11 cellular contexts compared by ENCODE assay signal in genomic region chr6:137227872-137228302, GRCh38.
DNase-seq lines count a peak whose midpoint lies in the region; ATAC-seq and TF ChIP-seq lines count a peak whose summit lies in the region.
"Had no signal": no experiment of that assay in that cellular context is flagged by ENCODE, and none has a peak within 500 bp of the region (broad histone marks: within the 10 kb centered on the region; RNA-seq: fewer than 3 reads in every experiment).

No MANE protein-coding gene starts in this region.

- no peaks in the 10 kb centered on the region for H3K9me3 Mint-ChIP-seq in memory B cell
- H3K9me3 Mint-ChIP-seq: activated naive CD8-positive, alpha-beta T cell treated with anti-CD3 and anti-CD28 coated beads, Interleukin-2, amount 10 ng/mL, durations not matched to agents 7 days and 5 days; CD4-positive, alpha-beta T cell had no signal

- peak overlapping the region; percentile 38 for H3K27ac Mint-ChIP-seq in memory B cell
- H3K27ac Mint-ChIP-seq: activated naive CD8-positive, alpha-beta T cell treated with anti-CD3 and anti-CD28 coated beads, Interleukin-2, amount 10 ng/mL, durations not matched to agents 7 days and 5 days; CD4-positive, alpha-beta T cell had no signal

- no peaks in the 10 kb centered on the region for H3K36me3 Mint-ChIP-seq in memory B cell

- ATAC-seq in GM18499 (IDR thresholded peaks at IDR 0.05; ENCODE audit: insufficient read depth, unreplicated experiment) (peak; percentile 53), GM21381 (IDR thresholded peaks at IDR 0.05; ENCODE audit: unreplicated experiment) (peak; percentile 42), HG03439 (IDR thresholded peaks at IDR 0.05; ENCODE audit: unreplicated experiment) (peak; percentile 42), memory B cell (ENCODE audit: low read depth) (no peak)
- ATAC-seq: PC-3 had no signal

- H3K4me3 ChIP-seq in coronary artery = no peak overlapping the region

- TF ChIP-seq CTCF in coronary artery (IDR thresholded peaks at IDR 0.05) = no peak

- DNase-seq in memory B cell (ENCODE audit: low spot score in 2 of 2) (no peak), NK-92 (lab: John Stamatoyannopoulos, UW; ENCODE audit: unreplicated experiment) (no peak), coronary artery (ENCODE audit: low spot score) (no peak), cortex of kidney (lab: John Stamatoyannopoulos, UW) (no peak)
- DNase-seq in stimulated activated CD4-positive, alpha-beta T cell treated with anti-CD3 and anti-CD28 coated beads, Interleukin-1b, Interleukin-23, amount 100 ng/mL, for 48 hours = no peak
- DNase-seq: activated naive CD8-positive, alpha-beta T cell treated with anti-CD3 and anti-CD28 coated beads, Interleukin-2, amount 10 ng/mL, durations not matched to agents 7 days and 5 days; CD4-positive, alpha-beta T cell; PC-3 had no signal

- H3K27ac ChIP-seq in coronary artery = peak overlapping the region in 1 of 2 donors; percentile 56

- peaks cover 54% of the 10 kb centered on the region for H3K4me1 Mint-ChIP-seq in memory B cell

- H3K4me3 Mint-ChIP-seq in memory B cell = no peak overlapping the region
- H3K4me3 Mint-ChIP-seq: activated naive CD8-positive, alpha-beta T cell treated with anti-CD3 and anti-CD28 coated beads, Interleukin-2, amount 10 ng/mL, durations not matched to agents 7 days and 5 days; CD4-positive, alpha-beta T cell had no signal

- H3K27me3 Mint-ChIP-seq in memory B cell = no peaks in the 10 kb centered on the region
- H3K27me3 Mint-ChIP-seq: CD4-positive, alpha-beta T cell had no signal
